ENCODE assay signal across 19 cellular contexts in the genomic region with DNA sequence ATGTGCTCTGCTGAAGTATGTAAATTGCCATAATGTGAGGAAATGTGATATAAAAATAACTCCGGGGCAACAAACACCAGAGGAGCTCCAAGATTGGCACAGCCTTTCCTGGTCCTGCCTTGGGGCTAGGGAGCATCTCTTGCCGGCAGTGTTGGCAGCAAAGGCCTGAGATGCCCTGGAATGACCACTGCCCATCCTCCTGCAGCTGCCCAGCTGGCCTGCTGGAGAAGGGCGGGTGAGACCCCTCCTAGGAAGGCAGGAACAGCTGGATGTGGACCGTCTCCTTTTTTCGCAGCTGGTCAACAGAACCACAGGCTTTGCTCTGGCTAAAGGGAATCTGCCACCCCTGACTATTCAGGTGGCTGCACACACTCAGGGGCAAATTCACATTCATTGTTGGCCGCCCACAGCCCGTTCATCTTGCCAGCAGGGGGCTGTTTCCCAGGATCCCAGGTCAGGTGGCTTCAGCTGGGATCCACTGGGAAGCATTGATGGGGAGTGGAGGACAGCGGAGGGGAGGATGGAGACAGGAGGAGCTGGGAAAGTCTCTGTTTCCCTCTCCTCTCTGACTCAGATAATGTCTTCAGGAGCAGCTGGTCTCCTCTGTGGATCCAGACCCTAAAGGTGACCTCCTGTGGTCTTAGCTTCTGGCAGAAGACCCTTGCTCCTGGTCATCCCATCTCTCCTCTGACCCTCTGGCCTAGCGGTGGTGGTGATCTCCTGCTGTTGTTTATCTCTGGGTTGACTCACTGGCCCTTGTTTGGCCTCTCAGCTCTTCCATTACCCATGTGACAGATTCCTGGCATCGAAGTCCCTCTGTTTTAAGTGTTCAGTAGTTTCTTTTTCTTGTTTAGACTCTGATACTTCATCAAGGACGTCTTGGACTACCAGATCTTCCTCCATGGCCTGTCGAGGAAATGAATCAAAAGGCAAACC.
"Had no signal": no experiment of that assay in that cellular context is flagged by ENCODE, and none has a peak within 500 bp of the region (broad histone marks: within the 10 kb centered on the region; RNA-seq: fewer than 3 reads in every experiment).

No MANE protein-coding gene starts in this region.

- H2AFZ ChIP-seq: hepatocyte had no signal

- ATAC-seq: T-cell had no signal

- DNase-seq: activated CD4-positive, alpha-beta T cell treated with anti-CD3 and anti-CD28 coated beads, Interleukin-2, amount 10 ng/mL, durations not matched to agents 7 days and 5 days; activated CD4-positive, CD25-positive, alpha-beta regulatory T cell treated with anti-CD3 and anti-CD28 coated beads, Interleukin-2, amount 50 U/mL, for 72 hours; activated gamma-delta T cell treated with Interleukin-2 at 50 U/mL for 16 hours; activated T-cell treated with anti-CD3 and anti-CD28 coated beads, Interleukin-2, amount 50 U/mL, for 1 hour; colonic mucosa; esophagus squamous epithelium; foreskin fibroblast; mesenchymal stem cell; sigmoid colon; stimulated activated CD4-positive, alpha-beta T cell treated with anti-CD3 and anti-CD28 coated beads, Interleukin-4, amount 100 ng/mL, for 24 hours; stimulated activated naive CD4-positive, alpha-beta T cell treated with Interleukin-2 at 50 U/mL for 16 hours; T-cell; WERI-Rb-1 had no signal

- H3K36me3 ChIP-seq: breast epithelium, colonic mucosa, esophagus squamous epithelium, sigmoid colon, upper lobe of left lung, WERI-Rb-1 had no signal

- H3K4me1 Mint-ChIP-seq: activated CD4-positive, alpha-beta T cell treated with anti-CD3 and anti-CD28 coated beads, Interleukin-2, amount 10 ng/mL, durations not matched to agents 7 days and 5 days; activated naive CD4-positive, alpha-beta T cell treated with anti-CD3 and anti-CD28 coated beads, Interleukin-2, amount 50 U/mL, for 24 hours; T-cell had no signal

- H3K79me2 ChIP-seq: hepatocyte had no signal

- H3K9me3 ChIP-seq: breast epithelium, colonic mucosa, esophagus squamous epithelium, sigmoid colon, upper lobe of left lung had no signal

- H3K4me1 ChIP-seq: breast epithelium, colonic mucosa, esophagus squamous epithelium had no signal

- H3K27me3 ChIP-seq: breast epithelium, colonic mucosa, hepatocyte, sigmoid colon, upper lobe of left lung had no signal

- H3K9me3 Mint-ChIP-seq: activated CD4-positive, alpha-beta T cell treated with anti-CD3 and anti-CD28 coated beads, Interleukin-2, amount 10 ng/mL, durations not matched to agents 7 days and 5 days; activated naive CD4-positive, alpha-beta T cell treated with anti-CD3 and anti-CD28 coated beads, Interleukin-2, amount 50 U/mL, for 24 hours; T-cell; T-helper 2 cell treated with Interferon-gamma antibody and Interleukin-4, amounts not matched to agents 5 μg/mL and 100 μg/mL, for 36 hours had no signal

- H3K4me3 Mint-ChIP-seq: activated CD4-positive, alpha-beta T cell treated with anti-CD3 and anti-CD28 coated beads, Interleukin-2, amount 10 ng/mL, durations not matched to agents 7 days and 5 days; activated naive CD4-positive, alpha-beta T cell treated with anti-CD3 and anti-CD28 coated beads, Interleukin-2, amount 50 U/mL, for 24 hours; T-cell; T-helper 2 cell treated with Interferon-gamma antibody and Interleukin-4, amounts not matched to agents 5 μg/mL and 100 μg/mL, for 36 hours had no signal

- H3K27ac ChIP-seq: colonic mucosa, esophagus squamous epithelium, hepatocyte, sigmoid colon, WERI-Rb-1 had no signal

- H3K27ac Mint-ChIP-seq: activated CD4-positive, alpha-beta T cell treated with anti-CD3 and anti-CD28 coated beads, Interleukin-2, amount 10 ng/mL, durations not matched to agents 7 days and 5 days; activated naive CD4-positive, alpha-beta T cell treated with anti-CD3 and anti-CD28 coated beads, Interleukin-2, amount 50 U/mL, for 24 hours; T-cell; T-helper 2 cell treated with Interferon-gamma antibody and Interleukin-4, amounts not matched to agents 5 μg/mL and 100 μg/mL, for 36 hours had no signal

- H3K36me3 Mint-ChIP-seq: activated naive CD4-positive, alpha-beta T cell treated with anti-CD3 and anti-CD28 coated beads, Interleukin-2, amount 50 U/mL, for 24 hours; T-cell had no signal

- H3K27me3 Mint-ChIP-seq: activated CD4-positive, alpha-beta T cell treated with anti-CD3 and anti-CD28 coated beads, Interleukin-2, amount 10 ng/mL, durations not matched to agents 7 days and 5 days had no signal

- H3K4me2 ChIP-seq: hepatocyte, smooth muscle cell had no signal

- H3K4me3 ChIP-seq: breast epithelium, colonic mucosa, esophagus squamous epithelium, hepatocyte, sigmoid colon, smooth muscle cell, upper lobe of left lung had no signal
